ENCODE assay signal across 8 cellular contexts in genomic region chr18:51029694-51030536, GRCh38. TPM values are rescaled to one million over a fixed set of nuclear protein-coding genes. Genes with fewer than 3 reads are reported as not detected.
A peak's percentile ranks its signal among the peaks of the same experiment; 100 is the strongest.
DNase-seq lines count a peak whose midpoint lies in the region; ATAC-seq, FAIRE-seq and TF ChIP-seq lines count a peak whose summit lies in the region.

SMAD4 (plus strand) TSS chr18:51030213; CDS start chr18:51047047, 16,834 bp downstream.

- H2BK12ac ChIP-seq in H1 (ENCODE audit: low read depth, low read length) (peak within 1 kb of the TSS; percentile 56; the same call in 1 of the 2 replicates), mesenchymal stem cell (ENCODE audit: low read length in 2 of 2) (peak within 1 kb of the TSS in 1 of 2 experiments; percentile 23)

- H3K27ac ChIP-seq in H1 (ENCODE audit: low read depth, low read length): peak within 1 kb of the TSS; percentile 97
- peak within 1 kb of the TSS; percentile 79 for H3K27ac ChIP-seq in mesenchymal stem cell (ENCODE audit: low read length, poor library complexity, severe bottlenecking)

- peaks cover 17% of the 10 kb centered on the region for H3K36me3 Mint-ChIP-seq in activated CD8-positive, alpha-beta memory T cell treated with anti-CD3 and anti-CD28 coated beads, Interleukin-2, amount 10 ng/mL, durations not matched to agents 7 days and 5 days

- peaks cover 5 to 7% of the 10 kb centered on the region in 2 experiments for H4K20me1 ChIP-seq in H1 (replicated peaks in 1 of 2; ENCODE audit: control insufficient read depth in 1 of 2, insufficient read depth in 2 of 2, low read length in 2 of 2)

- peaks cover 14 to 51% of the 10 kb centered on the region in 2 experiments for H3K79me2 ChIP-seq in H1 (ENCODE audit: control insufficient read depth in 1 of 2, insufficient read depth in 2 of 2, low read length in 2 of 2)

- peaks cover 52% of the 10 kb centered on the region for H3K4me1 Mint-ChIP-seq in activated CD8-positive, alpha-beta memory T cell treated with anti-CD3 and anti-CD28 coated beads, Interleukin-2, amount 10 ng/mL, durations not matched to agents 7 days and 5 days

- H2BK15ac ChIP-seq in H1 (ENCODE audit: low read length): peak within 1 kb of the TSS; percentile 24; the same call in 1 of the 2 replicates
- H2BK15ac ChIP-seq in mesenchymal stem cell (ENCODE audit: low read depth, poor library complexity, severe bottlenecking): peak within 1 kb of the TSS; percentile 98

- peak within 1 kb of the TSS; percentile 85 for H3K56ac ChIP-seq in H1 (replicated peaks; ENCODE audit: insufficient read length, low read depth, low read length)

- H4K91ac ChIP-seq in H1 (replicated peaks; ENCODE audit: insufficient read length, low read length): peak within 1 kb of the TSS; percentile 2
- peak within 1 kb of the TSS; percentile 99 for H4K91ac ChIP-seq in mesenchymal stem cell (ENCODE audit: low read length)

- DNase-seq in COR-L47 (lab: John Stamatoyannopoulos, UW) (peak; percentile 99), HTR-8/SVneo (ENCODE audit: insufficient read length, low spot score) (peak; percentile 86), NOMO-1 treated with DMSO at 0.1 percent for 48 hours (lab: John Stamatoyannopoulos, UW; ENCODE audit: unreplicated experiment) (peak; percentile 88), H1 (ENCODE audit: low read depth in 1 of 2, low spot score in 2 of 2) (peak; percentile 90 to 100), mesenchymal stem cell (peak; percentile 96)
- DNase-seq in activated CD8-positive, alpha-beta memory T cell treated with anti-CD3 and anti-CD28 coated beads, Interleukin-2, amount 10 ng/mL, durations not matched to agents 7 days and 5 days: peak; percentile 98
- peak; percentile 96 for DNase-seq in stimulated activated CD8-positive, alpha-beta memory T cell treated with anti-CD3 and anti-CD28 coated beads, Interleukin-12 subunit alpha, Interleukin-12 subunit beta, amount 100 ng/mL, for 24 hours (ENCODE audit: extremely low read depth)

- peak within 1 kb of the TSS; percentile 95 for H3K4me3 Mint-ChIP-seq in activated CD8-positive, alpha-beta memory T cell treated with anti-CD3 and anti-CD28 coated beads, Interleukin-2, amount 10 ng/mL, durations not matched to agents 7 days and 5 days

- H4K5ac ChIP-seq in H1 (ENCODE audit: insufficient read length, low read depth, low read length): peak within 1 kb of the TSS; percentile 95

- H3K36me3 ChIP-seq in H1 (ENCODE audit: control insufficient read depth in 2 of 4, insufficient read depth in 4 of 4, low read length in 3 of 4): peaks cover 0 to 9% (median 1%) of the 10 kb centered on the region in 4 experiments; a peak in 2 of 8 replicates
- peaks cover 8 to 32% of the 10 kb centered on the region in 2 experiments for H3K36me3 ChIP-seq in mesenchymal stem cell (ENCODE audit: control insufficient read depth in 1 of 2, insufficient read depth in 2 of 2, low read depth in 1 of 2, low read length in 2 of 2)

- H4K8ac ChIP-seq in H1 (ENCODE audit: extremely low read depth, insufficient read depth, low read length): peak within 1 kb of the TSS; percentile 98
- peak within 1 kb of the TSS; percentile 100 for H4K8ac ChIP-seq in mesenchymal stem cell (ENCODE audit: low read length)

- H3K9me3 ChIP-seq in H1 (ENCODE audit: insufficient read depth in 2 of 2, low read depth in 1 of 2, low read length in 1 of 2): no peaks in the 10 kb centered on the region
- H3K9me3 ChIP-seq in mesenchymal stem cell (ENCODE audit: control insufficient read depth, low read length): no peaks in the 10 kb centered on the region

- H3K14ac ChIP-seq in H1 (ENCODE audit: insufficient read length) (peak within 1 kb of the TSS; percentile 96), mesenchymal stem cell (ENCODE audit: low read length in 2 of 2) (peak within 1 kb of the TSS; percentile 36 to 87)

- TF ChIP-seq RAD21 in H1 (IDR thresholded peaks at IDR 0.05 in 1 of 2, conservative IDR thresholded peaks at IDR 0.05 in 1 of 2; ENCODE audit: low read depth in 2 of 2, low read length in 2 of 2): no peak

- WGBS in H1 (ENCODE audit: extremely low coverage in 1 of 2, insufficient coverage in 1 of 2, insufficient read length in 1 of 2, insufficient replicate concordance in 2 of 2, low coverage in 1 of 2, low lambda C conversion rate in 2 of 2, missing lambda C conversion rate in 1 of 2), 2 experiments: 9% methylated on average over 61 of the region's 79 CpGs; no CpG with 5 or more reads in 1 of the 2 experiments
- WGBS in mesenchymal stem cell: 16% methylated on average over 53 of the region's 79 CpGs

- H2AFZ ChIP-seq in H1 (ENCODE audit: low read length) (peak within 1 kb of the TSS; percentile 21; the same call in 1 of the 2 replicates), mesenchymal stem cell (ENCODE audit: low read depth, low read length) (peak within 1 kb of the TSS; percentile 10)

- TF ChIP-seq EP300 in H1 (IDR thresholded peaks at IDR 0.05; ENCODE audit: borderline replicate concordance in 1 of 2, low read depth in 2 of 2, low read length in 2 of 2): no peak

- ATAC-seq in GM21381 (IDR thresholded peaks at IDR 0.05; ENCODE audit: unreplicated experiment): peak; percentile 70
- peak; percentile 88 for ATAC-seq in activated CD8-positive, alpha-beta memory T cell treated with anti-CD3 and anti-CD28 coated beads, Interleukin-2, amount 10 ng/mL, durations not matched to agents 7 days and 5 days

- H3K27ac Mint-ChIP-seq in activated CD8-positive, alpha-beta memory T cell treated with anti-CD3 and anti-CD28 coated beads, Interleukin-2, amount 10 ng/mL, durations not matched to agents 7 days and 5 days: peak within 1 kb of the TSS; percentile 94

- H2BK20ac ChIP-seq in H1 (ENCODE audit: low read length): no peak within 1 kb of the TSS

- no peak for FAIRE-seq in HTR-8/SVneo (lab: Jason Lieb, UNC)
- no peak for FAIRE-seq in H1 (lab: Jason Lieb, UNC)

- H3K4me3 ChIP-seq in H1 (ENCODE audit: extremely low read depth in 1 of 4, insufficient read depth in 2 of 4, low read depth in 3 of 4, low read length in 4 of 4) (peak within 1 kb of the TSS; percentile 51 to 88 (median 77)), mesenchymal stem cell (ENCODE audit: insufficient read depth in 1 of 2, low read depth in 1 of 2, low read length in 2 of 2) (peak within 1 kb of the TSS; percentile 80 to 87)

- H3K23ac ChIP-seq in H1 (ENCODE audit: insufficient read length): no peak within 1 kb of the TSS
- peak within 1 kb of the TSS in 1 of 2 experiments; percentile 34 for H3K23ac ChIP-seq in mesenchymal stem cell (ENCODE audit: low read length in 2 of 2)

- peaks cover 12% of the 10 kb centered on the region for H3K23me2 ChIP-seq in H1 (ENCODE audit: low read depth, low read length)

- peak within 1 kb of the TSS; percentile 62 for H2BK120ac ChIP-seq in H1 (replicated peaks; ENCODE audit: low read depth, low read length)
- peak within 1 kb of the TSS; percentile 91 for H2BK120ac ChIP-seq in mesenchymal stem cell (ENCODE audit: low read depth, low read length)

- no peaks in the 10 kb centered on the region for H3K27me3 Mint-ChIP-seq in activated CD8-positive, alpha-beta memory T cell treated with anti-CD3 and anti-CD28 coated beads, Interleukin-2, amount 10 ng/mL, durations not matched to agents 7 days and 5 days

- no peak for TF ChIP-seq CTCF in H1 (IDR thresholded peaks at IDR 0.05; ENCODE audit: control extremely low read depth in 1 of 3, insufficient read depth in 1 of 3, low read depth in 1 of 3, low read length in 3 of 3)

- H3K9me3 Mint-ChIP-seq in activated CD8-positive, alpha-beta memory T cell treated with anti-CD3 and anti-CD28 coated beads, Interleukin-2, amount 10 ng/mL, durations not matched to agents 7 days and 5 days (ENCODE audit: low read depth): no peaks in the 10 kb centered on the region

- peak; percentile 94 to 97 for TF ChIP-seq POLR2A in H1 (IDR thresholded peaks at IDR 0.05; ENCODE audit: control extremely low read depth in 1 of 2, low read depth in 2 of 2, low read length in 2 of 2)

- H3K4me1 ChIP-seq in H1 (replicated peaks in 1 of 4; ENCODE audit: control insufficient read depth in 3 of 4, insufficient read depth in 4 of 4, low read length in 3 of 4) (peaks cover 5 to 9% (median 7%) of the 10 kb centered on the region in 4 experiments; a peak in 4 of 7 replicates), mesenchymal stem cell (ENCODE audit: control insufficient read depth, insufficient read depth, low read depth, low read length) (peaks cover 5% of the 10 kb centered on the region)

- H2AK5ac ChIP-seq in H1 (ENCODE audit: low read depth, low read length) (no peak within 1 kb of the TSS), mesenchymal stem cell (ENCODE audit: low read length, severe bottlenecking) (peak within 1 kb of the TSS; percentile 93)

- POLR2A ChIA-PET in H1 (lab: Charles Lee; ENCODE audit: partially characterized antibody): interaction anchor here (0.6 to 4.0 kb wide), 16 partner anchors 9 to 151 kb away, joined by 3 to 25 read pairs (median 5); partner anchors contain the start of genes ELAC1 and ME2

- H3K9ac ChIP-seq in H1 (replicated peaks in 1 of 4; ENCODE audit: extremely low read depth in 1 of 4, low read depth in 3 of 4, low read length in 3 of 4) (peak within 1 kb of the TSS; percentile 87 to 97 (median 96)), mesenchymal stem cell (ENCODE audit: low read length) (peak within 1 kb of the TSS; percentile 100)

- CTCF ChIA-PET in activated CD8-positive, alpha-beta memory T cell treated with anti-CD3 and anti-CD28 coated beads, Interleukin-2, amount 10 ng/mL, durations not matched to agents 7 days and 5 days (lab: Charles Lee): interaction anchor here (0.7 to 3.9 kb wide), 7 partner anchors 10 to 209 kb away, joined by 3 to 18 read pairs (median 6); partner anchors contain the start of genes ME2 and MRO
- CTCF ChIA-PET in H1 (lab: Charles Lee; ENCODE audit: partially characterized antibody): interaction anchor here (0.6 to 2.1 kb wide), 8 partner anchors 9 to 95 kb away, joined by 3 to 12 read pairs (median 3); no protein-coding TSS in a partner anchor

- H3K79me1 ChIP-seq in H1 (ENCODE audit: low read depth, low read length) (0 out of 2 replicates have a peak, but pooled peaks cover 2% of the 10 kb centered on the region), mesenchymal stem cell (replicated peaks; ENCODE audit: low read length, poor library complexity, severe bottlenecking) (peaks cover 28% of the 10 kb centered on the region)

- H3K27me3 ChIP-seq in H1 (replicated peaks in 1 of 4; ENCODE audit: control insufficient read depth in 3 of 4, extremely low read depth in 1 of 4, insufficient read depth in 3 of 4, low read length in 3 of 4): no peaks in the 10 kb centered on the region
- H3K27me3 ChIP-seq in mesenchymal stem cell (ENCODE audit: control insufficient read depth in 1 of 2, insufficient read depth in 1 of 2, low read length in 2 of 2): no peaks in the 10 kb centered on the region

- H3K4ac ChIP-seq in H1 (replicated peaks; ENCODE audit: insufficient read length, low read depth, low read length): no peak within 1 kb of the TSS
- peak within 1 kb of the TSS; percentile 32 to 81 for H3K4ac ChIP-seq in mesenchymal stem cell (ENCODE audit: low read depth in 1 of 2, low read length in 2 of 2)

- H2BK5ac ChIP-seq in H1 (ENCODE audit: low read depth, low read length) (peak within 1 kb of the TSS; percentile 92), mesenchymal stem cell (ENCODE audit: low read depth, low read length, poor library complexity, severe bottlenecking) (peak within 1 kb of the TSS; percentile 70)

- H3K18ac ChIP-seq in H1 (ENCODE audit: extremely low read depth, low read length) (peak within 1 kb of the TSS; percentile 91), mesenchymal stem cell (ENCODE audit: low read depth in 1 of 2, low read length in 2 of 2) (peak within 1 kb of the TSS; percentile 88 to 97)

- H3K4me2 ChIP-seq in H1 (ENCODE audit: insufficient read depth in 1 of 2, low read depth in 2 of 2, low read length in 2 of 2) (peak within 1 kb of the TSS; percentile 84 to 98), mesenchymal stem cell (ENCODE audit: low read length, poor library complexity, severe bottlenecking) (peak within 1 kb of the TSS; percentile 77)

RNA-seq across cellular contexts. Expression of gene SMAD4, which starts in this region (rescaled TPM):
- total RNA-seq in activated CD8-positive, alpha-beta memory T cell treated with anti-CD3 and anti-CD28 coated beads, Interleukin-2, amount 10 ng/mL, durations not matched to agents 7 days and 5 days: 10 to 100 TPM; 66.8 to 72.7 TPM
- total RNA-seq in H1 (2021; fragmentation: NEBNext Ultra II Directional; extraction: Animal tissue kit (Norgen Biotek cat#: 25700)): 134 and 139 TPM in 2 replicates
- polyA plus RNA-seq in H1 (2011; rRNA removed): 67.9 and 86.5 TPM in 2 replicates
- polyA plus RNA-seq in H1 (2011; cell fraction: cytosol; rRNA removed): 79.3 TPM
- polyA plus RNA-seq in H1 (2011; cell fraction: nucleus; rRNA removed): 60.8 TPM
- polyA plus RNA-seq in H1 (2012, experiment 1 of 2): 58.3 to 84.0 TPM (median 74.5 TPM) in 4 replicates
- polyA plus RNA-seq in H1 (2012, experiment 2 of 2): 5.9 TPM
- polyA plus RNA-seq in H1 (2013, experiment 1 of 2): 40.2 TPM
- polyA plus RNA-seq in H1 (2013, experiment 2 of 2): 39.7 TPM
- 370 and 522 TPM in 2 replicates for polyA minus RNA-seq in H1 (2011; rRNA and poly(A)+ RNA removed)
- 94.2 TPM for polyA minus RNA-seq in H1 (2011; cell fraction: cytosol; rRNA and poly(A)+ RNA removed)
- 92.4 TPM for polyA minus RNA-seq in H1 (2011; cell fraction: nucleus; rRNA and poly(A)+ RNA removed)
- 42.1 TPM for polyA plus RNA-seq in mesenchymal stem cell (2013, experiment 1 of 2)
- polyA plus RNA-seq in mesenchymal stem cell (2013, experiment 2 of 2): 43.5 TPM

Comparison
In these comparisons a context has a peak if more than half of its experiments do, and no peak if none do; other contexts are left out.
1. Peak in every context shown above with its lines: DNase-seq, ATAC-seq, H3K4me3 ChIP-seq and H3K27ac ChIP-seq.